In the genomic region with DNA sequence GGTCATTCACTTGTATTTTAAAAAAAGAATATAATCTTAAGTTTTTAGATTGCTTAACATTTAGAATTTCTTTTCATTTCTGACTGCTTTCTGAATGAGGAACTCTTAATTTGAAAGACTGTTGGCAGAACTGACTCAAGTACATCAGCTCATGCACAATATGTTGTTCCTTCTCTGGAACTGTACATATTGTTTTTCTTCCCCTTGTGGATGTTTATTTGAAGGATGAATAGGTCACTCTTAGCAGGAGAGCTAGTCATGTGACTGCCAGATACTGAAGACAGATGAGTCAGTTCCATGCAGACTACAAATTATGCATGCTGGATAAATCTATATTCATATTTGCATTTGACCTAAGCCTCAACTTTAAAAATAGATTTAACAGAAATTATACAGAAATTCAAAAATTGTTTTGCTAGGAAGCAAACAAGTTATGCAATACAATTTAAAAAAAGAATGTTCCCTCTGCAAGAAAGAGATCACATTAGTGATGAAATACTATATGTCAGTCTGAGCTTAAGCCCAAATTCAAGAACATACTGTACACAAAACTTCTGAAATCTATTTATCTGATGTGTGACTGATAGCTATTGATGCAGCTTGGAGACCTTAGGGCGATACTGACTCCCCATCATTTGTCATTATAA, we compare ENCODE assay signal across 9 cellular contexts.
A peak's percentile ranks its signal among the peaks of the same experiment; 100 is the strongest.
DNase-seq lines count a peak whose midpoint lies in the region; ATAC-seq, FAIRE-seq and TF ChIP-seq lines count a peak whose summit lies in the region.
"Had no signal": no experiment of that assay in that cellular context is flagged by ENCODE, and none has a peak within 500 bp of the region (broad histone marks: within the 10 kb centered on the region; RNA-seq: fewer than 3 reads in every experiment).

No MANE protein-coding gene starts in this region.

- no peak overlapping the region for H3K23ac ChIP-seq in neuronal stem cell (ENCODE audit: low read depth, low read length, poor library complexity)

- no peak for ATAC-seq in HG03565 (IDR thresholded peaks at IDR 0.05; ENCODE audit: unreplicated experiment)
- ATAC-seq in GM21367 (IDR thresholded peaks at IDR 0.05; ENCODE audit: unreplicated experiment) = no peak

- H3K4me2 ChIP-seq in neuronal stem cell (ENCODE audit: insufficient read depth, low read length, poor library complexity, severe bottlenecking) = no peak overlapping the region
- H3K4me2 ChIP-seq in Karpas-422 (ENCODE audit: low read depth, low read length, poor library complexity, severe bottlenecking) = no peak overlapping the region

- H3K9ac ChIP-seq in neuronal stem cell (ENCODE audit: low read depth, low read length, poor library complexity) = no peak overlapping the region
- H3K9ac ChIP-seq in Karpas-422 (ENCODE audit: low read length) = no peak overlapping the region

- peak overlapping the region; percentile 41 for H2AFZ ChIP-seq in neuronal stem cell (ENCODE audit: low read length)
- no peak overlapping the region for H2AFZ ChIP-seq in Karpas-422 (ENCODE audit: low read length)

- peaks cover 0 to 2% of the 10 kb centered on the region in 2 donors for H3K4me1 ChIP-seq in neuronal stem cell (ENCODE audit: control insufficient read depth in 2 of 2, insufficient read depth in 1 of 2, low read depth in 1 of 2, low read length in 2 of 2)
- no peaks in the 10 kb centered on the region for H3K4me1 ChIP-seq in prostate gland (replicated peaks)
- H3K4me1 ChIP-seq in Karpas-422 (ENCODE audit: low read length) = no peaks in the 10 kb centered on the region

- H3K9me3 ChIP-seq in neuronal stem cell (replicated peaks in 1 of 2; ENCODE audit: control insufficient read depth in 2 of 2, insufficient read depth in 1 of 2, low read depth in 1 of 2, low read length in 2 of 2) (peaks cover 0 to 2% of the 10 kb centered on the region in 2 donors), prostate gland (no peaks in the 10 kb centered on the region), Karpas-422 (ENCODE audit: low read length) (no peaks in the 10 kb centered on the region)

- H3K14ac ChIP-seq in neuronal stem cell (ENCODE audit: low read length) = no peak overlapping the region

- H3K36me3 ChIP-seq in neuronal stem cell (replicated peaks in 1 of 2; ENCODE audit: control insufficient read depth in 2 of 2, insufficient read depth in 2 of 2, low read length in 2 of 2) = no peaks in the 10 kb centered on the region
- no peaks in the 10 kb centered on the region for H3K36me3 ChIP-seq in prostate gland
- H3K36me3 ChIP-seq in Karpas-422 (ENCODE audit: insufficient read depth, low read length) = no peaks in the 10 kb centered on the region

- H3K79me2 ChIP-seq in Karpas-422 (ENCODE audit: low read length) = no peaks in the 10 kb centered on the region

- FAIRE-seq in endometrium (lab: Jason Lieb, UNC) = peak; percentile 62
- FAIRE-seq: GM12878 had no signal

- no peak overlapping the region for H2BK120ac ChIP-seq in neuronal stem cell (ENCODE audit: low read depth, low read length)

- no peaks in the 10 kb centered on the region for H4K20me1 ChIP-seq in Karpas-422 (ENCODE audit: insufficient read depth, low read depth, low read length)

- no peak overlapping the region for H2BK15ac ChIP-seq in neuronal stem cell (ENCODE audit: low read length)

- H3K18ac ChIP-seq in neuronal stem cell (ENCODE audit: low read length) = no peak overlapping the region

- no CpG with 5 or more reads among the region's 1 CpG for WGBS in neuronal stem cell (ENCODE audit: extremely low coverage in 2 of 2, insufficient read length in 2 of 2, insufficient replicate concordance in 1 of 2), 2 donors
- 53% methylated on average over 1 of the region's 1 CpG for whole genome bisulfite sequencing in prostate gland

- H3K4ac ChIP-seq in neuronal stem cell (ENCODE audit: low read length) = no peak overlapping the region

- intact Hi-C loops in prostate gland (cut with DNase I) = loop anchor here (10.0 kb wide), 1 partner anchor 1483 kb away; a partner anchor contains a TSS

- no peak for TF ChIP-seq CTCF in prostate gland (IDR thresholded peaks at IDR 0.05)

- no peaks in the 10 kb centered on the region for H3K79me1 ChIP-seq in neuronal stem cell (ENCODE audit: low read depth, low read length)

- H3K27me3 ChIP-seq in neuronal stem cell (ENCODE audit: control insufficient read depth in 3 of 3, insufficient read depth in 3 of 3, low read depth in 1 of 3, low read length in 3 of 3) = no peaks in the 10 kb centered on the region
- no peaks in the 10 kb centered on the region for H3K27me3 ChIP-seq in prostate gland (replicated peaks; ENCODE audit: insufficient read depth)
- no peaks in the 10 kb centered on the region for H3K27me3 ChIP-seq in Karpas-422 (ENCODE audit: low read length)

- no peak overlapping the region for H4K8ac ChIP-seq in neuronal stem cell (ENCODE audit: low read depth, low read length)

- H2BK5ac ChIP-seq in neuronal stem cell (ENCODE audit: low read length) = no peak overlapping the region

- no peak overlapping the region for H3K27ac ChIP-seq in neuronal stem cell (replicated peaks; ENCODE audit: low read length)
- H3K27ac ChIP-seq in prostate gland = no peak overlapping the region
- no peak overlapping the region for H3K27ac ChIP-seq in Karpas-422 (ENCODE audit: low read length)

- peak; percentile 66 for DNase-seq in COLO829 (ENCODE audit: low spot score)
- peak; percentile 49 for DNase-seq in NCI-H2171 treated with DMSO at 0.1 percent for 48 hours (lab: John Stamatoyannopoulos, UW)
- DNase-seq in neuronal stem cell (ENCODE audit: low spot score) = no peak
- no peak for DNase-seq in prostate gland (ENCODE audit: low spot score)
- DNase-seq in Karpas-422 = no peak

- H3K9me2 ChIP-seq in Karpas-422 (replicated peaks; ENCODE audit: insufficient read depth, low read length) = no peaks in the 10 kb centered on the region

- no peak overlapping the region for H2AK5ac ChIP-seq in neuronal stem cell (ENCODE audit: low read depth, low read length)

- no peak overlapping the region for H3K4me3 ChIP-seq in neuronal stem cell (ENCODE audit: low read length in 2 of 2)
- no peak overlapping the region for H3K4me3 ChIP-seq in prostate gland
- H3K4me3 ChIP-seq in Karpas-422 (ENCODE audit: low read length) = no peak overlapping the region
- H3K4me3 ChIP-seq: GM12878 had no signal

- no peak overlapping the region for H2BK12ac ChIP-seq in neuronal stem cell (ENCODE audit: low read length)

- H4K91ac ChIP-seq in neuronal stem cell (ENCODE audit: low read depth, low read length, poor library complexity) = no peak overlapping the region

- no peak for TF ChIP-seq POLR2A in prostate gland (IDR thresholded peaks at IDR 0.05)

Comparison
In these comparisons a context has a peak if more than half of its experiments do, and no peak if none do; other contexts are left out.
1. DNase-seq: peak in COLO829 (single experiment) and NCI-H2171 treated with DMSO at 0.1 percent for 48 hours (single experiment); none in neuronal stem cell (single experiment), prostate gland (single experiment) and Karpas-422 (single experiment).